In genomic region chr16:87686697-87687570, GRCh38 we compare ENCODE assay signal across 1 cellular context.
TF ChIP-seq lines count a peak whose summit lies in the region.

No MANE protein-coding gene starts in this region.

TF ChIP-seq in SK-N-SH treated with all-trans-retinoic acid at 6 μM for 48 hours, 23 proteins besides CTCF, POLR2A, EP300 and RAD21 (continued from another document):
- TF ChIP-seq POU6F1 (CRISPR knock-in tag; IDR thresholded peaks at IDR 0.05; ENCODE audit: borderline replicate concordance, low read depth) (no peak), TOX (CRISPR knock-in tag; IDR thresholded peaks at IDR 0.05; ENCODE audit: borderline replicate concordance) (no peak), ESRRG (CRISPR knock-in tag; IDR thresholded peaks at IDR 0.05) (no peak), PPARA (CRISPR knock-in tag; IDR thresholded peaks at IDR 0.05; ENCODE audit: borderline replicate concordance) (no peak), ZC3H10 (CRISPR knock-in tag; IDR thresholded peaks at IDR 0.05) (no peak), PATZ1 (CRISPR knock-in tag; IDR thresholded peaks at IDR 0.05; ENCODE audit: borderline replicate concordance) (no peak), TSHZ2 (CRISPR knock-in tag; IDR thresholded peaks at IDR 0.05) (no peak), BACH2 (CRISPR knock-in tag; IDR thresholded peaks at IDR 0.05; ENCODE audit: borderline replicate concordance) (no peak), ARNTL (CRISPR knock-in tag; IDR thresholded peaks at IDR 0.05; ENCODE audit: borderline replicate concordance, low read depth) (no peak), CSRNP3 (CRISPR knock-in tag; IDR thresholded peaks at IDR 0.05) (no peak), CREB5 (CRISPR knock-in tag; IDR thresholded peaks at IDR 0.05; ENCODE audit: low read depth) (no peak)
